ENCODE assay signal across 21 cellular contexts in genomic region chr21:25742900-25743299, GRCh38.
"Had no signal": no experiment of that assay in that cellular context is flagged by ENCODE, and none has a peak within 500 bp of the region (broad histone marks: within the 10 kb centered on the region; RNA-seq: fewer than 3 reads in every experiment).

No MANE protein-coding gene starts in this region.

- H3K27me3 ChIP-seq: colonic mucosa, esophagus muscularis mucosa, gastroesophageal sphincter, hepatocyte, neural progenitor cell, ovary, right atrium auricular region, sigmoid colon, stomach, upper lobe of left lung, uterus had no signal

- H3K9me3 ChIP-seq: colonic mucosa, esophagus muscularis mucosa, gastroesophageal sphincter, ovary, right atrium auricular region, sigmoid colon, stomach, upper lobe of left lung, uterus had no signal

- H3K4me3 ChIP-seq: colonic mucosa, esophagus muscularis mucosa, gastroesophageal sphincter, hepatocyte, neural progenitor cell, ovary, right atrium auricular region, sigmoid colon, skin epidermis, stomach, upper lobe of left lung, uterus had no signal

- H3K36me3 ChIP-seq: colonic mucosa, ovary, right atrium auricular region, uterus had no signal

- ATAC-seq: gastroesophageal sphincter; left lobe of liver; natural killer cell treated with Interleukin-12 subunit alpha and Interleukin-12 subunit beta and Interleukin-15 and Interleukin-18, amount 100 ng/mL, for 72 hours had no signal

- H2AFZ ChIP-seq: hepatocyte, neural progenitor cell had no signal

- H3K4me1 ChIP-seq: colonic mucosa, neural progenitor cell, sigmoid colon, upper lobe of left lung, uterus had no signal

- DNase-seq: colonic mucosa; dermis blood vessel endothelial cell; endodermal cell; kidney glomerular epithelial cell; nucleus accumbens; ovary; sigmoid colon; stimulated activated CD4-positive, alpha-beta T cell treated with anti-CD3 and anti-CD28 coated beads, Interleukin-2, amount 100 ng/mL, for 24 hours; stimulated activated CD4-positive, alpha-beta T cell treated with anti-CD3 and anti-CD28 coated beads, Interleukin-4, amount 100 ng/mL, for 4 hours; stimulated activated naive CD4-positive, alpha-beta T cell; stomach; upper lobe of left lung; uterus had no signal

- H3K27ac ChIP-seq: colonic mucosa, esophagus muscularis mucosa, gastroesophageal sphincter, hepatocyte, neural progenitor cell, ovary, right atrium auricular region, sigmoid colon, stomach, upper lobe of left lung, uterus had no signal

- H3K4me2 ChIP-seq: hepatocyte, neural progenitor cell had no signal

- H3K9ac ChIP-seq: neural progenitor cell had no signal
